13 cellular contexts compared by ENCODE assay signal in genomic region chr12:122676781-122677180, GRCh38. TPM values are rescaled to one million over a fixed set of nuclear protein-coding genes. Genes with fewer than 3 reads are reported as not detected.
"Had no signal": no experiment of that assay in that cellular context is flagged by ENCODE, and none has a peak within 500 bp of the region (broad histone marks: within the 10 kb centered on the region; RNA-seq: fewer than 3 reads in every experiment).

No MANE protein-coding gene starts in this region.

RNA-seq across cellular contexts. Expression of gene HCAR2, which starts 26.4 kb away (rescaled TPM):
- total RNA-seq: activated naive CD4-positive, alpha-beta T cell treated with anti-CD3 and anti-CD28 coated beads for 36 hours; activated naive CD8-positive, alpha-beta T cell treated with anti-CD3 and anti-CD28 coated beads for 36 hours; activated naive CD8-positive, alpha-beta T cell treated with anti-CD3 and anti-CD28 coated beads, Interleukin-2, amount 10 ng/mL, durations not matched to agents 7 days and 5 days; activated T-cell treated with anti-CD3 and anti-CD28 coated beads, Interleukin-2, amount 50 U/mL, for 4 hours; activated T-cell treated with anti-CD3 and anti-CD28 coated beads, Interleukin-2, amount 50 U/mL, for 72 hours; activated T-helper 17 cell treated with anti-CD3 and anti-CD28 coated beads, Interleukin-2, amount 50 U/mL, for 72 hours; astrocyte; body of pancreas; cardiac muscle cell; chondrocyte had no signal
- polyA plus RNA-seq: aorta, cardiac muscle cell had no signal

RNA-seq across cellular contexts. Expression of gene HCAR3, which starts 39.8 kb away (rescaled TPM):
- total RNA-seq: activated naive CD4-positive, alpha-beta T cell treated with anti-CD3 and anti-CD28 coated beads for 36 hours; activated naive CD8-positive, alpha-beta T cell treated with anti-CD3 and anti-CD28 coated beads for 36 hours; activated naive CD8-positive, alpha-beta T cell treated with anti-CD3 and anti-CD28 coated beads, Interleukin-2, amount 10 ng/mL, durations not matched to agents 7 days and 5 days; activated T-cell treated with anti-CD3 and anti-CD28 coated beads, Interleukin-2, amount 50 U/mL, for 4 hours; activated T-cell treated with anti-CD3 and anti-CD28 coated beads, Interleukin-2, amount 50 U/mL, for 72 hours; activated T-helper 17 cell treated with anti-CD3 and anti-CD28 coated beads, Interleukin-2, amount 50 U/mL, for 72 hours; ascending aorta; astrocyte; cardiac muscle cell; chondrocyte had no signal
- polyA plus RNA-seq: aorta, cardiac muscle cell had no signal

RNA-seq across cellular contexts. Expression of gene HCAR1, which starts 53.9 kb away (rescaled TPM):
- total RNA-seq: ascending aorta, astrocyte, cardiac muscle cell, cardiac septum, chondrocyte had no signal
- polyA plus RNA-seq: aorta, cardiac muscle cell had no signal
